In the genomic region with DNA sequence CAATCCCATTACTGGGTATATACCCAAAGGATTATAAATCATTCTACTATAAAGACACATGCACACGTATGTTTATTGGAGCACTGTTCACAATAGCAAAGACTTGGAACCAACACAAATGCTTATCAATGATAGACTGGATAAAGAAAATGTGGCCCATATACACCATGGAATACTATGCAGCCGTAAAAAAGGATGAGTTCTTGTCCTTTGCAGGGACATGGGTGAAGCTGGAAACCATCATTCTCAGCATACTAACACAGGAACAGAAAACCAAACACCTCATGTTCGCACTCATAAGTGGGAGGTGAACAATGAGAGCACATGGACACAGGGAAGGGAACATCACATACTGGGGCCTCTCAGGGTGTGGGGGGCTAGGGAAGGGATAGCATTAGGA, we compare ENCODE assay signal across 11 cellular contexts. TPM values are rescaled to one million over a fixed set of nuclear protein-coding genes. Genes with fewer than 3 reads are reported as not detected.
DNase-seq lines count a peak whose midpoint lies in the region; ATAC-seq, FAIRE-seq and TF ChIP-seq lines count a peak whose summit lies in the region.
"Not testable (repeated sequence)": the region's sequence is repeated elsewhere in the genome, so short reads cannot be mapped to it uniquely, and the experiment has no call there.
"Had no signal": no experiment of that assay in that cellular context is flagged by ENCODE, and none has a peak within 500 bp of the region (broad histone marks: within the 10 kb centered on the region; RNA-seq: fewer than 3 reads in every experiment).

No MANE protein-coding gene starts in this region.

- not testable (repeated sequence) for H3K9ac ChIP-seq in K562 (ENCODE audit: insufficient read depth in 1 of 2, low read depth in 2 of 2, low read length in 2 of 2)

- TF ChIP-seq POLR2A in K562 (conservative IDR thresholded peaks at IDR 0.05), result not testable (repeated sequence)

- H4K20me1 ChIP-seq in K562 (replicated peaks; ENCODE audit: control insufficient read depth, insufficient read depth, low read length), result not testable (repeated sequence)

- DNase-seq in K562 (ENCODE audit: extremely low read depth in 1 of 4, low spot score in 3 of 4), result not testable (repeated sequence)

- H3K4me3 ChIP-seq in HEK293 (ENCODE audit: low read depth, low read length); K562: not testable (repeated sequence)

- in situ Hi-C loops in K562 (cut with MboI), result not testable (repeated sequence)

- not testable (repeated sequence) for H3K4me1 ChIP-seq in HEK293 (ENCODE audit: control insufficient read depth, insufficient read depth, low read length); K562 (replicated peaks in 1 of 2; ENCODE audit: control insufficient read depth in 2 of 2, insufficient read depth in 2 of 2, low read length in 2 of 2)

- BruUV-seq in K562 (replicated peaks; lab: Mats Ljungman, UMichigan), result not testable (repeated sequence)

- not testable (repeated sequence) for FAIRE-seq in K562 (lab: Jason Lieb, UNC)

- TF ChIP-seq EP300 in K562 (IDR thresholded peaks at IDR 0.05; ENCODE audit: low read length), result not testable (repeated sequence)

- H3K79me2 ChIP-seq in K562 (ENCODE audit: control insufficient read depth, insufficient read depth, low read length), result not testable (repeated sequence)

- H3K27ac ChIP-seq in HEK293 (ENCODE audit: extremely low read depth, low read depth, low read length); K562 (ENCODE audit: extremely low read depth, low read depth, low read length): not testable (repeated sequence)

- ATAC-seq in K562, result not testable (repeated sequence)

- TF ChIP-seq CTCF in HEK293 (tag by site-specific recombination; IDR thresholded peaks at IDR 0.05); K562 (IDR thresholded peaks at IDR 0.05 in 2 of 3, conservative IDR thresholded peaks at IDR 0.05 in 1 of 3; ENCODE audit: insufficient read depth in 2 of 3, low read depth in 1 of 3, low read length in 3 of 3): not testable (repeated sequence)

- not testable (repeated sequence) for H3K9me1 ChIP-seq in K562 (ENCODE audit: control insufficient read depth, insufficient read depth, low read length)

- CTCF ChIA-PET in HEK293 (lab: Yijun Ruan, JAX), result interaction anchor here (0.7 kb wide), 1 partner anchor 562 kb away, joined by 3 read pairs; no protein-coding TSS in a partner anchor
- CTCF ChIA-PET in K562 (lab: Yijun Ruan, JAX; ENCODE audit: low intra/inter-chr PET ratio), result not testable (repeated sequence)

- POLR2A ChIA-PET in HEK293 (lab: Yijun Ruan, JAX); K562 (lab: Yijun Ruan, JAX): not testable (repeated sequence)

- TF ChIP-seq RAD21 in K562 (CRISPR knock-in tag; conservative IDR thresholded peaks at IDR 0.05 in 1 of 2, IDR thresholded peaks at IDR 0.05 in 1 of 2), result not testable (repeated sequence)

- 3% methylated on average over 3 of the region's 3 CpGs for WGBS in K562 (ENCODE audit: insufficient coverage, low coverage, missing lambda C conversion rate)

- H3K27me3 ChIP-seq in K562 (ENCODE audit: control insufficient read depth in 2 of 2, insufficient read depth in 2 of 2, low read length in 2 of 2), result not testable (repeated sequence)

- H3K36me3 ChIP-seq in HEK293 (ENCODE audit: control insufficient read depth in 2 of 2, insufficient read depth in 1 of 2, low read length in 2 of 2); K562 (ENCODE audit: control insufficient read depth, insufficient read depth, low read length): not testable (repeated sequence)

- H3K9me3 ChIP-seq in HEK293 (ENCODE audit: control insufficient read depth, insufficient read depth, low read depth, low read length); K562 (replicated peaks; ENCODE audit: control insufficient read depth, insufficient read depth, low read depth, low read length): not testable (repeated sequence)

- intact Hi-C loops in K562 (cut with micrococcal nuclease), result not testable (repeated sequence)

- H3K4me2 ChIP-seq in K562 (ENCODE audit: insufficient read depth, low read length), result not testable (repeated sequence)

- H2AFZ ChIP-seq in K562 (ENCODE audit: low read depth, low read length), result not testable (repeated sequence)

TF ChIP-seq in HEK293, 187 proteins besides CTCF, POLR2A, EP300 and RAD21:
- TF ChIP-seq ZNF146 (tag by site-specific recombination; IDR thresholded peaks at IDR 0.05) (peak; percentile 90), ZNF580 (tag by site-specific recombination; IDR thresholded peaks at IDR 0.05) (peak; percentile 34; the same call in 1 of the 2 replicates)

TF ChIP-seq in K562, 482 proteins besides CTCF, POLR2A, EP300 and RAD21:
- peak; percentile 87 for TF ChIP-seq ZNF146 (CRISPR knock-in tag; IDR thresholded peaks at IDR 0.05; ENCODE audit: unreplicated experiment)

RNA-seq across cellular contexts. Expression of gene ARL14, which starts 36.2 kb away (rescaled TPM):
- not detected in 2 replicates for total RNA-seq in K562 (2011; cell fraction: chromatin; rRNA removed; ENCODE audit: low replicate concordance)
- not detected in 2 replicates for total RNA-seq in K562 (2011; cell fraction: nucleolus; rRNA removed)
- total RNA-seq in K562 (2011; cell fraction: nucleoplasm; rRNA removed), result not detected in 2 replicates
- not detected in 2 replicates for total RNA-seq in K562 (2014; rRNA removed)
- total RNA-seq in K562 (2014; rRNA removed; fragmentation: Illumina TruSeq; extraction: Trizol), result not detected in 2 replicates
- 0.11 TPM in 1 of 2 replicates, not detected in the other for total RNA-seq in K562 (2015; rRNA removed; fragmentation: Illumina TruSeq; extraction: Trizol)
- not detected in 2 replicates for total RNA-seq in K562 (2021)
- polyA plus RNA-seq in K562 (2011; rRNA removed), result not detected in 2 replicates
- polyA plus RNA-seq in K562 (2011; cell fraction: cytosol; rRNA removed), result not detected in 2 replicates
- polyA plus RNA-seq in K562 (2011; cell fraction: nucleus; rRNA removed), result not detected in 2 replicates
- polyA plus RNA-seq in K562 (2012), result not detected in 2 replicates
- not detected in 2 replicates for polyA plus RNA-seq in K562 (2014; fragmentation: Illumina TruSeq; extraction: Trizol)
- not detected for polyA plus RNA-seq in K562 (2014; fragmentation: Nextera tagmentation; extraction: Ambion mirVana)
- 0.18 TPM in 1 of 2 replicates, not detected in the other for polyA plus RNA-seq in K562 (2014; rRNA removed)
- polyA minus RNA-seq in K562 (2011; rRNA and poly(A)+ RNA removed), result not detected in 2 replicates
- not detected in 2 replicates for polyA minus RNA-seq in K562 (2011; cell fraction: cytosol; rRNA and poly(A)+ RNA removed)
- polyA minus RNA-seq in K562 (2011; cell fraction: nucleus; rRNA and poly(A)+ RNA removed), result not detected in 2 replicates
- total RNA-seq: A673; CD4-positive, alpha-beta memory T cell; CD4-positive, alpha-beta T cell; CD4-positive, CD25-positive, alpha-beta regulatory T cell; CD8-positive, alpha-beta memory T cell; CD8-positive, alpha-beta T cell had no signal
- polyA plus RNA-seq: AG04450; BJ; CD14-positive monocyte; CD4-positive, alpha-beta memory T cell; CD4-positive, CD25-positive, alpha-beta regulatory T cell; CD8-positive, alpha-beta memory T cell had no signal

RNA-seq across cellular contexts. Expression of gene PPM1L, which starts 42.9 kb away (rescaled TPM):
- total RNA-seq in K562 (2011; cell fraction: chromatin; rRNA removed; ENCODE audit: low replicate concordance), result 0.44 and 1.1 TPM in 2 replicates
- total RNA-seq in K562 (2011; cell fraction: nucleolus; rRNA removed), result 0.53 and 0.83 TPM in 2 replicates
- total RNA-seq in K562 (2011; cell fraction: nucleoplasm; rRNA removed), result 0.88 and 1.1 TPM in 2 replicates
- total RNA-seq in K562 (2014; rRNA removed), result 0.41 TPM in 2 replicates
- 0.19 and 0.22 TPM in 2 replicates for total RNA-seq in K562 (2014; rRNA removed; fragmentation: Illumina TruSeq; extraction: Trizol)
- 0.11 and 0.14 TPM in 2 replicates for total RNA-seq in K562 (2015; rRNA removed; fragmentation: Illumina TruSeq; extraction: Trizol)
- 0.31 and 0.38 TPM in 2 replicates for total RNA-seq in K562 (2021)
- polyA plus RNA-seq in K562 (2011; rRNA removed), result 0.09 and 0.14 TPM in 2 replicates
- polyA plus RNA-seq in K562 (2011; cell fraction: cytosol; rRNA removed), result 0.01 and 0.16 TPM in 2 replicates
- 0.17 and 0.28 TPM in 2 replicates for polyA plus RNA-seq in K562 (2011; cell fraction: nucleus; rRNA removed)
- 0.10 and 0.11 TPM in 2 replicates for polyA plus RNA-seq in K562 (2012)
- polyA plus RNA-seq in K562 (2014; fragmentation: Illumina TruSeq; extraction: Trizol), result 0.08 and 0.12 TPM in 2 replicates
- polyA plus RNA-seq in K562 (2014; fragmentation: Nextera tagmentation; extraction: Ambion mirVana), result under 1 TPM; 0.01 TPM
- polyA plus RNA-seq in K562 (2014; rRNA removed), result 0.34 TPM in 2 replicates
- polyA minus RNA-seq in K562 (2011; rRNA and poly(A)+ RNA removed), result 0.27 and 0.49 TPM in 2 replicates
- 0.18 and 0.76 TPM in 2 replicates for polyA minus RNA-seq in K562 (2011; cell fraction: cytosol; rRNA and poly(A)+ RNA removed)
- 0.22 and 0.67 TPM in 2 replicates for polyA minus RNA-seq in K562 (2011; cell fraction: nucleus; rRNA and poly(A)+ RNA removed)
